15 cellular contexts compared by ENCODE assay signal in genomic region chr3:16013563-16013962, GRCh38.
"Had no signal": no experiment of that assay in that cellular context is flagged by ENCODE, and none has a peak within 500 bp of the region (broad histone marks: within the 10 kb centered on the region; RNA-seq: fewer than 3 reads in every experiment).

No MANE protein-coding gene starts in this region.

- H3K4me3 Mint-ChIP-seq: activated naive CD4-positive, alpha-beta T cell treated with anti-CD3 and anti-CD28 coated beads for 36 hours; activated T-helper 17 cell treated with anti-CD3 and anti-CD28 coated beads, Interleukin-2, amount 50 U/mL, for 72 hours; nephron progenitor cell had no signal

- H3K27ac Mint-ChIP-seq: activated naive CD4-positive, alpha-beta T cell treated with anti-CD3 and anti-CD28 coated beads for 36 hours; activated T-helper 17 cell treated with anti-CD3 and anti-CD28 coated beads, Interleukin-2, amount 50 U/mL, for 72 hours; nephron progenitor cell had no signal

- H3K36me3 ChIP-seq: suprapubic skin, upper lobe of left lung had no signal

- H3K27me3 ChIP-seq: body of pancreas, suprapubic skin, upper lobe of left lung had no signal

- H3K9me3 ChIP-seq: body of pancreas, suprapubic skin, upper lobe of left lung had no signal

- H3K27ac ChIP-seq: body of pancreas, suprapubic skin, upper lobe of left lung had no signal

- DNase-seq: activated CD4-positive, alpha-beta T cell treated with anti-CD3 and anti-CD28 coated beads, Interleukin-2, amount 50 U/mL, for 1 hour; activated CD4-positive, CD25-positive, alpha-beta regulatory T cell; activated naive CD4-positive, alpha-beta T cell treated with anti-CD3 and anti-CD28 coated beads for 36 hours; activated T-cell treated with anti-CD3 and anti-CD28 coated beads for 4 hours; body of pancreas; glutamatergic neuron; mesenchymal stem cell; nephron progenitor cell; stimulated activated CD4-positive, alpha-beta T cell treated with anti-CD3 and anti-CD28 coated beads, Interleukin-4, amount 100 ng/mL, for 1 hour; stimulated activated CD8-positive, alpha-beta memory T cell treated with anti-CD3 and anti-CD28 coated beads, Interleukin-4, amount 100 ng/mL, for 48 hours; stimulated activated naive CD8-positive, alpha-beta T cell treated with anti-CD3 and anti-CD28 coated beads, Interleukin-15, Interleukin-2, amounts not matched to agents 100 U/mL and 50 U/mL, for 24 hours; upper lobe of left lung had no signal

- H3K4me1 ChIP-seq: body of pancreas, suprapubic skin, upper lobe of left lung had no signal

- FAIRE-seq: endometrium had no signal

- H3K4me3 ChIP-seq: body of pancreas, suprapubic skin, upper lobe of left lung had no signal

- H3K9me3 Mint-ChIP-seq: activated naive CD4-positive, alpha-beta T cell treated with anti-CD3 and anti-CD28 coated beads for 36 hours; activated T-helper 17 cell treated with anti-CD3 and anti-CD28 coated beads, Interleukin-2, amount 50 U/mL, for 72 hours had no signal

- H3K4me1 Mint-ChIP-seq: activated T-helper 17 cell treated with anti-CD3 and anti-CD28 coated beads, Interleukin-2, amount 50 U/mL, for 72 hours; nephron progenitor cell had no signal
